Comparison of ENCODE assay signal across 8 cellular contexts in genomic region chr14:64823305-64823985, GRCh38. TPM values are rescaled to one million over a fixed set of nuclear protein-coding genes. Genes with fewer than 3 reads are reported as not detected.
DNase-seq lines count a peak whose midpoint lies in the region; ATAC-seq and TF ChIP-seq lines count a peak whose summit lies in the region.

No MANE protein-coding gene starts in this region.

- H3K27me3 Mint-ChIP-seq in T-cell, result peaks cover 20 to 31% of the 10 kb centered on the region in 2 donors
- H3K27me3 Mint-ChIP-seq in activated naive CD8-positive, alpha-beta T cell treated with anti-CD3 and anti-CD28 coated beads, Interleukin-2, amount 10 ng/mL, durations not matched to agents 7 days and 5 days, result peaks cover 34% of the 10 kb centered on the region

- no peaks in the 10 kb centered on the region for H3K36me3 Mint-ChIP-seq in T-cell
- no peaks in the 10 kb centered on the region for H3K36me3 Mint-ChIP-seq in activated naive CD8-positive, alpha-beta T cell treated with anti-CD3 and anti-CD28 coated beads, Interleukin-2, amount 10 ng/mL, durations not matched to agents 7 days and 5 days

- DNase-seq in Ammon's horn (ENCODE audit: low spot score) (peak; percentile 86), NAMALWA (ENCODE audit: low spot score) (peak; percentile 41), T-cell (peak; percentile 27 to 70 (median 51)), heart left ventricle (peak; percentile 74 to 89 (median 86)), renal cortical epithelial cell (ENCODE audit: low read depth) (peak; percentile 52)
- peak; percentile 75 for DNase-seq in activated naive CD8-positive, alpha-beta T cell treated with anti-CD3 and anti-CD28 coated beads, Interleukin-2, amount 10 ng/mL, durations not matched to agents 7 days and 5 days

- H3K4me1 Mint-ChIP-seq in T-cell, result peaks cover 5 to 10% (median 6%) of the 10 kb centered on the region in 3 donors
- H3K4me1 Mint-ChIP-seq in activated naive CD8-positive, alpha-beta T cell treated with anti-CD3 and anti-CD28 coated beads, Interleukin-2, amount 10 ng/mL, durations not matched to agents 7 days and 5 days, result peaks cover 1% of the 10 kb centered on the region

- intact Hi-C loops in heart left ventricle (cut with DNase I), result loop anchor here in 9 of 10 donors (1.0 to 10.0 kb wide), 9 partner anchors 54 to 164 kb away; partner anchors contain the start of genes SPTB (in 3 of the 9) and FNTB (in 2 of the 9)

- POLR2A ChIA-PET in T-cell (lab: Charles Lee), result interaction anchor here in 1 of 2 donors (0.6 kb wide), 1 partner anchor 283 kb away, joined by 3 read pairs; no protein-coding TSS in a partner anchor
- POLR2A ChIA-PET in activated naive CD8-positive, alpha-beta T cell treated with anti-CD3 and anti-CD28 coated beads, Interleukin-2, amount 10 ng/mL, durations not matched to agents 7 days and 5 days (lab: Charles Lee), result interaction anchor here (1.3 kb wide), 1 partner anchor 92 kb away, joined by 4 read pairs; no protein-coding TSS in a partner anchor

- H3K27ac ChIP-seq in heart left ventricle, result peak overlapping the region in 2 of 12 donors; percentile 4 to 17

- H3K36me3 ChIP-seq in heart left ventricle, result no peaks in the 10 kb centered on the region

- no peak for TF ChIP-seq POLR2A in heart left ventricle (IDR thresholded peaks at IDR 0.05)

- H3K27me3 ChIP-seq in heart left ventricle, result no peaks in the 10 kb centered on the region

- 29 to 35% (median 33%) methylated on average over 14 to 20 of the region's 20 CpGs for WGBS in heart left ventricle, 4 donors

- no peak overlapping the region for H3K27ac Mint-ChIP-seq in T-cell
- H3K27ac Mint-ChIP-seq in activated naive CD8-positive, alpha-beta T cell treated with anti-CD3 and anti-CD28 coated beads, Interleukin-2, amount 10 ng/mL, durations not matched to agents 7 days and 5 days, result no peak overlapping the region

- ATAC-seq in GM19351 (IDR thresholded peaks at IDR 0.05; ENCODE audit: unreplicated experiment) (peak; percentile 71), T-cell (replicated peaks in 1 of 4) (peak; percentile 84 to 93 (median 86)), heart left ventricle (peak; percentile 74 to 89 (median 86)), HG03159 (IDR thresholded peaks at IDR 0.05; ENCODE audit: unreplicated experiment) (no peak)
- ATAC-seq in activated naive CD8-positive, alpha-beta T cell treated with anti-CD3 and anti-CD28 coated beads, Interleukin-2, amount 10 ng/mL, durations not matched to agents 7 days and 5 days (ENCODE audit: low read depth), result peak; percentile 90

- peaks cover 0 to 52% (median 20%) of the 10 kb centered on the region in 12 donors for H3K4me1 ChIP-seq in heart left ventricle

- no peaks in the 10 kb centered on the region for H3K9me3 Mint-ChIP-seq in T-cell
- H3K9me3 Mint-ChIP-seq in activated naive CD8-positive, alpha-beta T cell treated with anti-CD3 and anti-CD28 coated beads, Interleukin-2, amount 10 ng/mL, durations not matched to agents 7 days and 5 days, result no peaks in the 10 kb centered on the region

- CTCF ChIA-PET in T-cell (lab: Charles Lee), result interaction anchor here (0.5 to 4.6 kb wide), 21 partner anchors 10 to 1229 kb away, joined by 3 to 60 read pairs (median 3); no protein-coding TSS in a partner anchor

- H3K9me3 ChIP-seq in heart left ventricle, result no peaks in the 10 kb centered on the region

- peak; percentile 62 to 84 (median 76) for TF ChIP-seq CTCF in heart left ventricle (IDR thresholded peaks at IDR 0.05)

- no peak overlapping the region for H3K4me3 ChIP-seq in heart left ventricle

- peak overlapping the region in 2 of 3 donors; percentile 6 to 61 for H3K4me3 Mint-ChIP-seq in T-cell
- H3K4me3 Mint-ChIP-seq in activated naive CD8-positive, alpha-beta T cell treated with anti-CD3 and anti-CD28 coated beads, Interleukin-2, amount 10 ng/mL, durations not matched to agents 7 days and 5 days, result peak overlapping the region; percentile 50

RNA-seq across cellular contexts. Expression of gene SPTB, which starts 56.3 kb away (rescaled TPM):
- total RNA-seq in T-cell (under 1 TPM; 0.07 to 0.13 (median 0.09) TPM), heart left ventricle (100 to 1,000 TPM in 4 of 9 donors, 10 to 100 TPM in 5; 71.6 to 195 (median 93.4) TPM), renal cortical epithelial cell (0.10 TPM in 1 of 2 replicates, not detected in the other)
- total RNA-seq in activated naive CD8-positive, alpha-beta T cell treated with anti-CD3 and anti-CD28 coated beads, Interleukin-2, amount 10 ng/mL, durations not matched to agents 7 days and 5 days, result not detected
- polyA plus RNA-seq in heart left ventricle, result 10 to 100 TPM; 60.3 to 75.2 TPM

Comparison
In these comparisons a context has a peak if more than half of its experiments do, and no peak if none do; other contexts are left out.
1. RNA of gene SPTB, which starts 56.3 kb away (total RNA-seq): 71.6 to 195 TPM in heart left ventricle; not detected in activated naive CD8-positive, alpha-beta T cell treated with anti-CD3 and anti-CD28 coated beads, Interleukin-2, amount 10 ng/mL, durations not matched to agents 7 days and 5 days, 0.10 TPM in renal cortical epithelial cell and 0.07 to 0.13 TPM in T-cell; every median in the first group is over 10 times any median in the second.
2. Peak in every context shown above with its lines, with median percentiles within 50 percentile points of each other: DNase-seq.